In genomic region chr12:57175428-57176138, GRCh38 we compare ENCODE assay signal across 9 cellular contexts. TPM values are rescaled to one million over a fixed set of nuclear protein-coding genes. Genes with fewer than 3 reads are reported as not detected.
DNase-seq lines count a peak whose midpoint lies in the region; ATAC-seq and TF ChIP-seq lines count a peak whose summit lies in the region.
"Had no signal": no experiment of that assay in that cellular context is flagged by ENCODE, and none has a peak within 500 bp of the region (broad histone marks: within the 10 kb centered on the region; RNA-seq: fewer than 3 reads in every experiment).

No MANE protein-coding gene starts in this region.

- H3K27ac Mint-ChIP-seq in MCF 10A (ENCODE audit: low read depth, unreplicated experiment) (peak overlapping the region; percentile 68), immature natural killer cell (no peak overlapping the region)
- H3K27ac Mint-ChIP-seq: T-helper 1 cell treated with Interleukin-12 subunit alpha and Interleukin-12 subunit beta and Interleukin-4 antibody, amounts not matched to agents 30 μg/mL and 1 μg/mL, for 36 hours had no signal

- BruUV-seq in MCF 10A (replicated peaks; lab: Mats Ljungman, UMichigan): no TSS peak

- CTCF ChIA-PET in MCF 10A (lab: Yijun Ruan, JAX): interaction anchor here (0.6 to 15.4 kb wide), 34 partner anchors 9 to 1482 kb away, joined by 3 to 530 read pairs (median 4); partner anchors contain the start of genes INHBE, LRP1, LRP1-AS and NEMP1

- H3K27me3 Mint-ChIP-seq in MCF 10A (ENCODE audit: insufficient read depth, unreplicated experiment) (no peaks in the 10 kb centered on the region), immature natural killer cell (ENCODE audit: low read depth in 3 of 3) (peaks cover 0 to 5% (median 4%) of the 10 kb centered on the region in 3 donors)

- DNase-seq in EL (peak; percentile 60), NCI-H1105 treated with DMSO at 0.1 percent for 48 hours (lab: John Stamatoyannopoulos, UW) (peak; percentile 89), T-helper 2 cell (peak in 3 of 5 experiments; percentile 8 to 22 (median 22)), MCF 10A (ENCODE audit: unreplicated experiment) (peak; percentile 94), immature natural killer cell (peak in 2 of 3 donors; percentile 18 to 24), GF-D8 (lab: John Stamatoyannopoulos, UW) (no peak)
- DNase-seq in stimulated activated CD4-positive, alpha-beta T cell treated with anti-CD3 and anti-CD28 coated beads, Interleukin-1b, Interleukin-23, amount 100 ng/mL, for 24 hours (ENCODE audit: low read depth in 4 of 4, low spot score in 1 of 4): peak in 3 of 4 experiments; percentile 15 to 41 (median 18)

- intact Hi-C loops in MCF 10A (cut with micrococcal nuclease): loop anchor here (1.0 kb wide), 2 partner anchors 8 to 51 kb away; no protein-coding TSS in a partner anchor

- ATAC-seq in GM21576 (IDR thresholded peaks at IDR 0.05; ENCODE audit: unreplicated experiment): no peak

- H3K4me3 Mint-ChIP-seq in MCF 10A (ENCODE audit: unreplicated experiment) (peak overlapping the region; percentile 32), immature natural killer cell (no peak overlapping the region)
- H3K4me3 Mint-ChIP-seq: T-helper 1 cell treated with Interleukin-12 subunit alpha and Interleukin-12 subunit beta and Interleukin-4 antibody, amounts not matched to agents 30 μg/mL and 1 μg/mL, for 36 hours had no signal

- H3K9me3 Mint-ChIP-seq in MCF 10A (ENCODE audit: unreplicated experiment): no peaks in the 10 kb centered on the region
- no peaks in the 10 kb centered on the region for H3K9me3 Mint-ChIP-seq in immature natural killer cell
- H3K9me3 Mint-ChIP-seq: T-helper 1 cell treated with Interleukin-12 subunit alpha and Interleukin-12 subunit beta and Interleukin-4 antibody, amounts not matched to agents 30 μg/mL and 1 μg/mL, for 36 hours had no signal

- POLR2A ChIA-PET in MCF 10A (lab: Yijun Ruan, JAX): interaction anchor here (0.6 to 5.4 kb wide), 23 partner anchors 9 to 155 kb away, joined by 3 to 111 read pairs (median 6); partner anchors contain the start of genes LRP1, NAB2, NEMP1 and SHMT2

- TF ChIP-seq CTCF in MCF 10A (IDR thresholded peaks at IDR 0.05; ENCODE audit: unreplicated experiment): peak; percentile 91

- H3K36me3 Mint-ChIP-seq in MCF 10A (ENCODE audit: insufficient read depth, unreplicated experiment) (peaks cover 43% of the 10 kb centered on the region), immature natural killer cell (no peaks in the 10 kb centered on the region)

- H3K4me1 Mint-ChIP-seq in MCF 10A (ENCODE audit: insufficient read depth, unreplicated experiment): peaks cover 41% of the 10 kb centered on the region
- no peaks in the 10 kb centered on the region for H3K4me1 Mint-ChIP-seq in immature natural killer cell

RNA-seq across cellular contexts. Expression of gene LRP1-AS, which starts 28.2 kb away (rescaled TPM):
- total RNA-seq in MCF 10A (2022): not detected in 2 replicates
- polyA plus RNA-seq in immature natural killer cell: not detected

RNA-seq across cellular contexts. Expression of gene NXPH4, which starts 41.0 kb away (rescaled TPM):
- 2.2 and 2.8 TPM in 2 replicates for total RNA-seq in MCF 10A (2022)
- not detected for polyA plus RNA-seq in immature natural killer cell

RNA-seq across cellular contexts. Expression of gene LRP1, which starts 47.3 kb away (rescaled TPM):
- 18.9 and 25.3 TPM in 2 replicates for total RNA-seq in MCF 10A (2022)
- polyA plus RNA-seq in immature natural killer cell: under 1 TPM in 2 of 3 donors, not detected in 1; 0.08 to 0.22 TPM

RNA-seq across cellular contexts. Expression of gene SHMT2, which starts 53.9 kb away (rescaled TPM):
- total RNA-seq in MCF 10A (2022): 375 and 421 TPM in 2 replicates
- polyA plus RNA-seq in immature natural killer cell: 10 to 100 TPM; 43.1 to 50.8 (median 49.3) TPM
